ENCODE assay signal across 14 cellular contexts in the genomic region with DNA sequence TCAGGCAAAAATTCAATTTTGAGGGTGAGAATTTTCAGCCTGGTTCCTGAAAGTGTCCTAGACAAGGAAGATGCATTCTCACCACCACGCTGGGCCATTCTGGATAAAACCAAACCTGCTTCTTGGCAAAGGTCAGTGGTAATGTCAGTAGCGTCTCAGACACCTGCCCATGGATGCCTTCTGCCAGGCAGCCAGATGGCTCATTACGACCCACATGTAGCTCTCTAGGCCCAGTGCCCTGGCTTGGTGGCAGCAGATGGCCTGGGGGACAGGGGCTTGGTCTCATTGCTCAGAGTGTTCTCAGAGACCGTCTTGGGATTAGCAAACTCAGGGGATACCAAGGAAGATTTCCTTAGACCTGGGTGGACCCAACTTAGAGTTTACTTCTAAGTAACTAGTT.
DNase-seq lines count a peak whose midpoint lies in the region; ATAC-seq and TF ChIP-seq lines count a peak whose summit lies in the region.
"Had no signal": no experiment of that assay in that cellular context is flagged by ENCODE, and none has a peak within 500 bp of the region (broad histone marks: within the 10 kb centered on the region; RNA-seq: fewer than 3 reads in every experiment).

No MANE protein-coding gene starts in this region.

- intact Hi-C loops in left ventricle myocardium inferior (cut with micrococcal nuclease) (no loop called here), heart right ventricle (cut with DNase I) (no loop called here), vagina (cut with DNase I) (no loop called here)

- H3K9ac ChIP-seq in mucosa of rectum (ENCODE audit: low read depth in 1 of 2, low read length in 2 of 2): peak overlapping the region; percentile 41
- H3K9ac ChIP-seq: parathyroid adenoma had no signal

- TF ChIP-seq CTCF in left ventricle myocardium inferior (IDR thresholded peaks at IDR 0.05; ENCODE audit: borderline replicate concordance): no peak
- no peak for TF ChIP-seq CTCF in heart right ventricle (IDR thresholded peaks at IDR 0.05)
- TF ChIP-seq CTCF in WERI-Rb-1 (IDR thresholded peaks at IDR 0.05; ENCODE audit: low read depth, low read length): no peak
- TF ChIP-seq CTCF in vagina (IDR thresholded peaks at IDR 0.05): no peak
- TF ChIP-seq CTCF in coronary artery (IDR thresholded peaks at IDR 0.05): no peak

- WGBS in heart right ventricle, 2 donors: 94% methylated on average over 4 of the region's 4 CpGs

- H3K4me1 ChIP-seq in left ventricle myocardium inferior: peaks cover 47% of the 10 kb centered on the region
- H3K4me1 ChIP-seq in heart right ventricle: peaks cover 14 to 59% (median 43%) of the 10 kb centered on the region in 9 donors
- H3K4me1 ChIP-seq in mucosa of rectum (ENCODE audit: control insufficient read depth in 2 of 2, insufficient read depth in 2 of 2, low read length in 2 of 2): peaks cover 44 to 51% of the 10 kb centered on the region in 2 donors
- peaks cover 52% of the 10 kb centered on the region for H3K4me1 ChIP-seq in vagina

- no peak for TF ChIP-seq POLR2A in vagina (IDR thresholded peaks at IDR 0.05)

- ATAC-seq in heart right ventricle: no peak

- peak overlapping the region; percentile 90 for H3K27ac ChIP-seq in left ventricle myocardium inferior (replicated peaks)
- peak overlapping the region in 2 of 10 donors; percentile 84 to 94 for H3K27ac ChIP-seq in heart right ventricle
- H3K27ac ChIP-seq in WERI-Rb-1: no peak overlapping the region
- H3K27ac ChIP-seq in mucosa of rectum (ENCODE audit: low read depth in 2 of 2, low read length in 2 of 2): peak overlapping the region in 1 of 2 donors; percentile 6
- peak overlapping the region; percentile 92 for H3K27ac ChIP-seq in vagina
- peak overlapping the region in 1 of 2 donors; percentile 46 for H3K27ac ChIP-seq in coronary artery
- H3K27ac ChIP-seq: parathyroid adenoma, SJCRH30 had no signal

- H3K9me3 ChIP-seq in left ventricle myocardium inferior (replicated peaks): no peaks in the 10 kb centered on the region
- no peaks in the 10 kb centered on the region for H3K9me3 ChIP-seq in heart right ventricle
- no peaks in the 10 kb centered on the region for H3K9me3 ChIP-seq in WERI-Rb-1 (ENCODE audit: severe bottlenecking)
- no peaks in the 10 kb centered on the region for H3K9me3 ChIP-seq in mucosa of rectum (ENCODE audit: control insufficient read depth in 2 of 2, low read length in 2 of 2)
- no peaks in the 10 kb centered on the region for H3K9me3 ChIP-seq in vagina
- H3K9me3 ChIP-seq: SJCRH30 had no signal

- H3K27me3 ChIP-seq in left ventricle myocardium inferior (ENCODE audit: low read depth): no peaks in the 10 kb centered on the region
- no peaks in the 10 kb centered on the region for H3K27me3 ChIP-seq in heart right ventricle
- no peaks in the 10 kb centered on the region for H3K27me3 ChIP-seq in WERI-Rb-1 (ENCODE audit: insufficient read depth, low read depth, severe bottlenecking)
- no peaks in the 10 kb centered on the region for H3K27me3 ChIP-seq in mucosa of rectum (ENCODE audit: control insufficient read depth in 2 of 2, insufficient read depth in 2 of 2, low read length in 2 of 2)
- no peaks in the 10 kb centered on the region for H3K27me3 ChIP-seq in vagina
- H3K27me3 ChIP-seq: SJCRH30 had no signal

- DNase-seq in left ventricle myocardium inferior (no peak), heart right ventricle (no peak), WERI-Rb-1 (peak; percentile 44), vagina (ENCODE audit: extremely low spot score in 2 of 2) (no peak), NCI-H1092 treated with DMSO at 0.1 percent for 48 hours (lab: John Stamatoyannopoulos, UW) (no peak), coronary artery (ENCODE audit: low spot score) (no peak), RPMI8226 (no peak)
- DNase-seq: GDM1; NCI-H1105; NCI-H510A; SJCRH30; stimulated activated CD4-positive, alpha-beta T cell treated with anti-CD3 and anti-CD28 coated beads, Interleukin-2, amount 100 ng/mL, for 24 hours had no signal

- H3K4me3 ChIP-seq in left ventricle myocardium inferior: no peak overlapping the region
- no peak overlapping the region for H3K4me3 ChIP-seq in heart right ventricle
- no peak overlapping the region for H3K4me3 ChIP-seq in WERI-Rb-1 (ENCODE audit: low read depth, low read length)
- no peak overlapping the region for H3K4me3 ChIP-seq in mucosa of rectum (ENCODE audit: low read length in 2 of 2)
- no peak overlapping the region for H3K4me3 ChIP-seq in vagina
- H3K4me3 ChIP-seq in coronary artery: no peak overlapping the region
- H3K4me3 ChIP-seq: SJCRH30 had no signal

- no peaks in the 10 kb centered on the region for H3K36me3 ChIP-seq in left ventricle myocardium inferior
- H3K36me3 ChIP-seq in heart right ventricle: no peaks in the 10 kb centered on the region
- no peaks in the 10 kb centered on the region for H3K36me3 ChIP-seq in WERI-Rb-1
- H3K36me3 ChIP-seq in mucosa of rectum (ENCODE audit: control insufficient read depth in 2 of 2, insufficient read depth in 2 of 2, low read length in 2 of 2): no peaks in the 10 kb centered on the region
- no peaks in the 10 kb centered on the region for H3K36me3 ChIP-seq in vagina
- H3K36me3 ChIP-seq: SJCRH30 had no signal
